Comparison of ENCODE assay signal across 20 cellular contexts in genomic region chr2:31888550-31888949, GRCh38.
A peak's percentile ranks its signal among the peaks of the same experiment; 100 is the strongest.
DNase-seq lines count a peak whose midpoint lies in the region; ATAC-seq, FAIRE-seq and TF ChIP-seq lines count a peak whose summit lies in the region.
"Had no signal": no experiment of that assay in that cellular context is flagged by ENCODE, and none has a peak within 500 bp of the region (broad histone marks: within the 10 kb centered on the region; RNA-seq: fewer than 3 reads in every experiment).

No MANE protein-coding gene starts in this region.

- H3K4me3 ChIP-seq in HepG2 (replicated peaks in 1 of 3; ENCODE audit: insufficient read depth in 1 of 3, low read depth in 2 of 3, low read length in 3 of 3) (no peak overlapping the region), right lobe of liver (no peak overlapping the region), GM12878 (no peak overlapping the region), thyroid gland (replicated peaks in 1 of 3) (no peak overlapping the region)
- H3K4me3 ChIP-seq: A549, coronary artery, hepatocyte had no signal

- RAD21 ChIA-PET in GM12878 (lab: Charles Lee; ENCODE audit: unreplicated experiment), result interaction anchor here (1.2 to 2.4 kb wide), 3 partner anchors 14 to 175 kb away, joined by 3 to 8 read pairs (median 8); partner anchors contain the start of gene SPAST

- H3K27me3 ChIP-seq in HepG2 (ENCODE audit: control insufficient read depth in 1 of 2, insufficient read depth in 2 of 2, low read length in 2 of 2) (no peaks in the 10 kb centered on the region), right lobe of liver (no peaks in the 10 kb centered on the region), GM12878 (replicated peaks in 1 of 2; ENCODE audit: control insufficient read depth in 2 of 2, insufficient read depth in 2 of 2, low read length in 1 of 2) (no peaks in the 10 kb centered on the region), thyroid gland (no peaks in the 10 kb centered on the region)
- H3K27me3 ChIP-seq: hepatocyte had no signal

- H3K36me3 ChIP-seq in HepG2 (replicated peaks in 1 of 2; ENCODE audit: control insufficient read depth in 1 of 2, insufficient read depth in 2 of 2, low read length in 2 of 2), result peaks cover 1 to 17% of the 10 kb centered on the region in 2 experiments; a peak in 3 of 5 replicates
- H3K36me3 ChIP-seq in right lobe of liver, result peaks cover 0 to 9% (median 2%) of the 10 kb centered on the region in 4 donors
- H3K36me3 ChIP-seq in GM12878 (ENCODE audit: control insufficient read depth in 2 of 2, insufficient read depth in 2 of 2, low read length in 1 of 2), result peaks cover 0 to 2% of the 10 kb centered on the region in 2 experiments; a peak in 2 of 4 replicates
- H3K36me3 ChIP-seq in thyroid gland, result no peaks in the 10 kb centered on the region

- BruUV-seq in HepG2 (replicated peaks; lab: Mats Ljungman, UMichigan) (no TSS peak), GM12878 (replicated peaks; lab: Mats Ljungman, UMichigan) (no TSS peak)

- SMC1A ChIA-PET in GM12878 (lab: Charles Lee; ENCODE audit: uncharacterized antibody, unreplicated experiment), result interaction anchor here (1.3 kb wide), 1 partner anchor 151 kb away, joined by 6 read pairs; the partner anchor contains the start of gene DPY30

- DNase-seq in HepG2 (ENCODE audit: low spot score) (no peak), right lobe of liver (no peak), NOMO-1 treated with dmso at 0.1 percent for 144 hours (lab: John Stamatoyannopoulos, UW; ENCODE audit: unreplicated experiment) (peak; percentile 9), GM12878 (ENCODE audit: low read depth, low spot score) (no peak), thyroid gland (no peak), SHP77 treated with DMSO at 0.1 percent for 48 hours (lab: John Stamatoyannopoulos, UW) (no peak)
- DNase-seq: activated CD4-positive, CD25-positive, alpha-beta regulatory T cell; activated CD8-positive, alpha-beta memory T cell treated with anti-CD3 and anti-CD28 coated beads for 24 hours; activated naive CD8-positive, alpha-beta T cell treated with anti-CD3 and anti-CD28 coated beads for 36 hours; CD8-positive, alpha-beta memory T cell; DMS79 treated with DMSO at 0.1 percent for 48 hours; NCI-H1436 treated with DMSO at 0.1 percent for 48 hours; NCI-H2171; stimulated activated CD4-positive, alpha-beta T cell treated with anti-CD3 and anti-CD28 coated beads, Interleukin-12 subunit alpha, Interleukin-12 subunit beta, amount 100 ng/mL, for 4 hours; T-helper 2 cell had no signal

- H3K9ac ChIP-seq in HepG2 (ENCODE audit: insufficient read depth, low read depth, low read length) (no peak overlapping the region), GM12878 (ENCODE audit: control insufficient read depth, insufficient read depth, low read length) (no peak overlapping the region)

- CTCF ChIA-PET in HepG2 (lab: Yijun Ruan, JAX; ENCODE audit: low intra/inter-chr PET ratio, low total read pairs), result no interaction called here
- CTCF ChIA-PET in GM12878 (lab: Yijun Ruan, JAX), result interaction anchor here (0.7 to 1.6 kb wide), 5 partner anchors 9 to 151 kb away, joined by 3 to 5 read pairs (median 4); partner anchors contain the start of gene DPY30

- ATAC-seq in HepG2 (no peak), right lobe of liver (no peak), GM12878 (no peak), GM19397 (IDR thresholded peaks at IDR 0.05; ENCODE audit: unreplicated experiment) (no peak), GM18909 (IDR thresholded peaks at IDR 0.05; ENCODE audit: poor library complexity, unreplicated experiment) (no peak)
- ATAC-seq: A549 had no signal

- FAIRE-seq in HepG2 (lab: Jason Lieb, UNC) (no peak), GM12878 (lab: Jason Lieb, UNC) (no peak)

- no peak for TF ChIP-seq POLR2A in HepG2 (IDR thresholded peaks at IDR 0.05; ENCODE audit: insufficient read depth in 1 of 2, low read depth in 2 of 2, low read length in 2 of 2)
- TF ChIP-seq POLR2A in right lobe of liver (IDR thresholded peaks at IDR 0.05), result no peak
- TF ChIP-seq POLR2A in GM12878 (IDR thresholded peaks at IDR 0.05; ENCODE audit: low read depth, low read length), result no peak
- TF ChIP-seq POLR2A in thyroid gland (IDR thresholded peaks at IDR 0.05), result no peak

- in situ Hi-C loops in HepG2 (cut with HindIII; ENCODE audit: extremely low pct_ligation_motif_present, low pct_unique_long_range_greater_than_20kb), result no loop called here
- in situ Hi-C loops in GM12878 (cut with MboI), result no loop called here

- POLR2A ChIA-PET in HepG2 (lab: Yijun Ruan, JAX) (no interaction called here), GM12878 (lab: Charles Lee) (no interaction called here)

- 97% methylated on average over 1 of the region's 1 CpG for WGBS in HepG2 (ENCODE audit: low lambda C conversion rate)
- 67% methylated on average over 1 of the region's 1 CpG for WGBS in right lobe of liver (ENCODE audit: insufficient coverage, low coverage, low lambda C conversion rate, missing lambda C conversion rate)
- 29% methylated on average over 1 of the region's 1 CpG for WGBS in GM12878 (ENCODE audit: insufficient coverage, insufficient replicate concordance, low lambda C conversion rate, missing lambda C conversion rate)
- 45 to 47% methylated on average over 1 of the region's 1 CpG for WGBS in thyroid gland, 2 donors

- H4K20me1 ChIP-seq in HepG2 (ENCODE audit: insufficient read depth, low read length), result no peaks in the 10 kb centered on the region
- H4K20me1 ChIP-seq in GM12878 (ENCODE audit: control insufficient read depth, insufficient read depth), result no peaks in the 10 kb centered on the region

- H3K79me2 ChIP-seq in HepG2 (ENCODE audit: insufficient read depth, low read length), result no peaks in the 10 kb centered on the region
- H3K79me2 ChIP-seq in GM12878 (ENCODE audit: control insufficient read depth, insufficient read depth, low read length), result peaks cover 2% of the 10 kb centered on the region; the same call in 1 of the 2 replicates

- intact Hi-C loops in HepG2 (cut with micrococcal nuclease; ENCODE audit: unreplicated experiment) (no loop called here), right lobe of liver (cut with DNase I) (no loop called here), GM12878 (cut with micrococcal nuclease; ENCODE audit: unreplicated experiment) (loop anchor here (10.0 kb wide), 1 partner anchor 246 kb away; no protein-coding TSS in a partner anchor), thyroid gland (cut with DNase I) (no loop called here)

- H3K27ac ChIP-seq in HepG2 (ENCODE audit: extremely low read length, insufficient read depth, low read length) (no peak overlapping the region), right lobe of liver (no peak overlapping the region), GM12878 (ENCODE audit: control insufficient read depth, insufficient read depth) (peak overlapping the region; percentile 53), thyroid gland (peak overlapping the region in 2 of 3 donors; percentile 44 to 45)
- H3K27ac ChIP-seq: A549, coronary artery, hepatocyte had no signal

- H3K9me3 ChIP-seq in HepG2 (ENCODE audit: low read length) (no peaks in the 10 kb centered on the region), right lobe of liver (no peaks in the 10 kb centered on the region), GM12878 (replicated peaks; ENCODE audit: control insufficient read depth, insufficient read depth, low read length) (no peaks in the 10 kb centered on the region), thyroid gland (no peaks in the 10 kb centered on the region)
- H3K9me3 ChIP-seq: A549 had no signal

- H3K4me1 ChIP-seq in HepG2 (ENCODE audit: insufficient read depth, low read length) (no peaks in the 10 kb centered on the region), right lobe of liver (no peaks in the 10 kb centered on the region), GM12878 (ENCODE audit: control insufficient read depth, insufficient read depth, low read length) (peaks cover 12% of the 10 kb centered on the region), thyroid gland (peaks cover 28 to 47% of the 10 kb centered on the region in 2 donors)
- H3K4me1 ChIP-seq: A549 had no signal

- no peak for TF ChIP-seq CTCF in HepG2 (CRISPR knock-in tag; IDR thresholded peaks at IDR 0.05)
- TF ChIP-seq CTCF in right lobe of liver (IDR thresholded peaks at IDR 0.05), result no peak
- TF ChIP-seq CTCF in GM12878 (IDR thresholded peaks at IDR 0.05 in 2 of 3, conservative IDR thresholded peaks at IDR 0.05 in 1 of 3; ENCODE audit: control insufficient read depth in 2 of 3, extremely low read depth in 1 of 3, insufficient read depth in 1 of 3, low read depth in 3 of 3, low read length in 3 of 3), result no peak
- no peak for TF ChIP-seq CTCF in thyroid gland (IDR thresholded peaks at IDR 0.05)

- H2AFZ ChIP-seq in HepG2 (ENCODE audit: low read length) (no peak overlapping the region), GM12878 (ENCODE audit: control insufficient read depth, low read depth, low read length) (no peak overlapping the region; the same call in 1 of the 2 replicates)
- H2AFZ ChIP-seq: hepatocyte had no signal

- H3K4me2 ChIP-seq in HepG2 (ENCODE audit: low read depth, low read length), result no peak overlapping the region
- H3K4me2 ChIP-seq in GM12878 (ENCODE audit: control insufficient read depth, insufficient read depth), result peak overlapping the region; percentile 73
- H3K4me2 ChIP-seq: A549, hepatocyte had no signal

- TF ChIP-seq RAD21 in HepG2 (CRISPR knock-in tag; IDR thresholded peaks at IDR 0.05) (no peak), GM12878 (IDR thresholded peaks at IDR 0.05; ENCODE audit: insufficient read depth, low read depth, low read length) (no peak)

- TF ChIP-seq EP300 in HepG2 (IDR thresholded peaks at IDR 0.05; ENCODE audit: low read depth in 2 of 2, low read length in 2 of 2), result no peak
- TF ChIP-seq EP300 in HepG2 (CRISPR knock-in tag; IDR thresholded peaks at IDR 0.05; ENCODE audit: borderline replicate concordance), result no peak
- TF ChIP-seq EP300 in GM12878 (IDR thresholded peaks at IDR 0.05; ENCODE audit: borderline replicate concordance in 1 of 2, control insufficient read depth in 1 of 2, low read depth in 2 of 2, low read length in 2 of 2), result no peak

TF ChIP-seq in HepG2, 621 proteins besides CTCF, POLR2A, EP300 and RAD21:
- TF ChIP-seq CEBPB (IDR thresholded peaks at IDR 0.05; ENCODE audit: borderline replicate concordance, low read depth, low read length), result peak; percentile 42; the same call in 1 of the 2 replicates
- TF ChIP-seq MTF1 (CRISPR knock-in tag; IDR thresholded peaks at IDR 0.05), result no peak

TF ChIP-seq in GM12878, 131 proteins besides CTCF, POLR2A, EP300 and RAD21 (continues in another document):
- TF ChIP-seq ZNF622 (IDR thresholded peaks at IDR 0.05) (no peak), DPF2 (IDR thresholded peaks at IDR 0.05) (no peak), SRF (IDR thresholded peaks at IDR 0.05; ENCODE audit: low read depth in 2 of 2, low read length in 2 of 2) (no peak), TBL1XR1 (IDR thresholded peaks at IDR 0.05; ENCODE audit: low read depth, low read length) (no peak), SP1 (IDR thresholded peaks at IDR 0.05; ENCODE audit: low read depth, low read length) (no peak), STAT3 (IDR thresholded peaks at IDR 0.05; ENCODE audit: low read depth, low read length) (no peak), HDAC2 (IDR thresholded peaks at IDR 0.05) (no peak)

Comparison
In these comparisons a context has a peak if more than half of its experiments do, and no peak if none do; other contexts are left out.
1. H3K27ac ChIP-seq: peak in GM12878 (single experiment) and thyroid gland (2 of 3); none in HepG2 (single experiment) and right lobe of liver (0 of 3).
2. Of the 75 proteins assayed by ChIP-seq in both HepG2 and GM12878: peak only in HepG2: CEBPB; only in GM12878: none; in both: none; in neither: 74.